ENCODE assay signal across 1 cellular context in the genomic region with DNA sequence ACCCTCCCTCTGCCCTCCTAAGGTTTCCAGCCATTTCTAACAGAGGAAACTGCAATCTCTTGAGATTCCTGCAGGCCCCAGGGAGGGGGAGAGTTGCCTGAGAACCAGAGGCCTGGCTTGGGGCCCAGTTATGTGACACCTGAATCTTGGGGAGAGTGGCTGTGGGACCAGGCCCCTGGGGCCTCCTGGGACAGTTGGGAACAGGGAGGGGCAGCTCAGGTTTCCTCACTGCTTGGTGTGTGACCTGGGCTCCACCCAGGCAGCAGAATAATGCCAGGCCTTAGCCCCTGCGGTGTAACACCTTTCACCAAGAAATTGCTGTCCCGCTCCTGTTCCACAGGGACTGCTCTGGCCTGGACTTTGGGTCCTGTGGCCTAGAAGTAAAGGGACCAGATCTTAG.
TF ChIP-seq lines count a peak whose summit lies in the region.

No MANE protein-coding gene starts in this region.

TF ChIP-seq in H1, 55 proteins besides CTCF, POLR2A, EP300 and RAD21:
- TF ChIP-seq, protein P1, sequence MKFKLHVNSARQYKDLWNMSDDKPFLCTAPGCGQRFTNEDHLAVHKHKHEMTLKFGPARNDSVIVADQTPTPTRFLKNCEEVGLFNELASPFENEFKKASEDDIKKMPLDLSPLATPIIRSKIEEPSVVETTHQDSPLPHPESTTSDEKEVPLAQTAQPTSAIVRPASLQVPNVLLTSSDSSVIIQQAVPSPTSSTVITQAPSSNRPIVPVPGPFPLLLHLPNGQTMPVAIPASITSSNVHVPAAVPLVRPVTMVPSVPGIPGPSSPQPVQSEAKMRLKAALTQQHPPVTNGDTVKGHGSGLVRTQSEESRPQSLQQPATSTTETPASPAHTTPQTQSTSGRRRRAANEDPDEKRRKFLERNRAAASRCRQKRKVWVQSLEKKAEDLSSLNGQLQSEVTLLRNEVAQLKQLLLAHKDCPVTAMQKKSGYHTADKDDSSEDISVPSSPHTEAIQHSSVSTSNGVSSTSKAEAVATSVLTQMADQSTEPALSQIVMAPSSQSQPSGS (IDR thresholded peaks at IDR 0.05; ENCODE audit: low read length): no peak
- no peak for TF ChIP-seq HDAC6 (IDR thresholded peaks at IDR 0.05; ENCODE audit: low read depth, low read length)
- no peak for TF ChIP-seq POU5F1 (IDR thresholded peaks at IDR 0.05; ENCODE audit: low read depth, low read length)
- no peak for TF ChIP-seq RFX5 (IDR thresholded peaks at IDR 0.05; ENCODE audit: borderline replicate concordance, low read depth, low read length)
- TF ChIP-seq SAP30 (IDR thresholded peaks at IDR 0.05; ENCODE audit: insufficient read depth, insufficient replicate concordance, low read length): no peak
- no peak for TF ChIP-seq SRF (IDR thresholded peaks at IDR 0.05; ENCODE audit: low read depth, low read length)
- TF ChIP-seq CHD2 (IDR thresholded peaks at IDR 0.05; ENCODE audit: low read length): no peak
- TF ChIP-seq PHF8 (conservative IDR thresholded peaks at IDR 0.05; ENCODE audit: low read depth, low read length): no peak
